ENCODE assay signal across 23 cellular contexts in the genomic region with DNA sequence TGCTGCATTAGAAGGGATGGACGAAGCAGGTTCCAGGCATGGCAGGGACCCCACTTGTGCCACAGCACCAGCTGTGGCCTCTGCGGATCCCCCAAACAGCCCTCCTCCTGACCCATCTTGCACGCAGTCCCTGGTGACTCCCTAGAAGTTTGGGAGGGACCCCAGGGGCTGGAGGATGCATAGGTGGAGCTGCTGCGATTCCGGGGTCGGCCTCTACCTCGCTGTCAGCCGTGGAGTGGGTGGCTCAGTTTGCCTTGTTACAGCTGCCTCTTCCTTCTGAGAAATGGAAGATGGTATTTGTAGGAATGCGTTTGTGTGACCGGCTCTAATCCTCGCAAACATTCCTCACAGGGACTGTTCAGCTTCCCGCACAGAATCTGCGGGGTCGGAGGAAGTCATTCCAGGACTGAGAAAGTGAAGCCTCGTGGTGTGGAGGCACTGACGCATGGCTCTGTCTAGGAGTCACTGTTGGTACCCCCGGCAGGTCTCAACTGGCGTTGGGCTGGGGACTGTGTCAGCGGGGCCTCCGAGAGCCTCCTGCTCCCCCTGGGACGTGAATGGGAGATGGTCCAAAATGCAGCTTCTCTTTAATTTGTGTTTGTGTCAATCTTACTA. TPM values are rescaled to one million over a fixed set of nuclear protein-coding genes. Genes with fewer than 3 reads are reported as not detected.
DNase-seq lines count a peak whose midpoint lies in the region; ATAC-seq, FAIRE-seq and TF ChIP-seq lines count a peak whose summit lies in the region.
"Had no signal": no experiment of that assay in that cellular context is flagged by ENCODE, and none has a peak within 500 bp of the region (broad histone marks: within the 10 kb centered on the region; RNA-seq: fewer than 3 reads in every experiment).

No MANE protein-coding gene starts in this region.

- no peak overlapping the region for H3K4me3 Mint-ChIP-seq in GM23338
- H3K4me3 Mint-ChIP-seq: activated naive CD8-positive, alpha-beta T cell treated with anti-CD3 and anti-CD28 coated beads, Interleukin-2, amount 50 U/mL, for 24 hours; CD4-positive, alpha-beta T cell had no signal

- TF ChIP-seq CTCF in GM23338 (conservative IDR thresholded peaks at IDR 0.05; ENCODE audit: low read depth in 2 of 2) (no peak), lower lobe of right lung (IDR thresholded peaks at IDR 0.05) (no peak), psoas muscle (IDR thresholded peaks at IDR 0.05) (no peak)

- H3K9me3 ChIP-seq in lower lobe of right lung (no peaks in the 10 kb centered on the region), psoas muscle (no peaks in the 10 kb centered on the region)
- H3K9me3 ChIP-seq: heart left ventricle, Peyer's patch, testis had no signal

- H3K4me2 ChIP-seq in GM23338, result no peak overlapping the region

- TF ChIP-seq POLR2A in GM12892 (IDR thresholded peaks at IDR 0.05; ENCODE audit: low read depth, low read length), result no peak

- no peaks in the 10 kb centered on the region for H4K20me1 ChIP-seq in GM23338 (replicated peaks; ENCODE audit: insufficient read depth)

- no peaks in the 10 kb centered on the region for H3K36me3 ChIP-seq in GM23338 (ENCODE audit: insufficient read depth)
- peaks cover 10% of the 10 kb centered on the region for H3K36me3 ChIP-seq in lower lobe of right lung
- no peaks in the 10 kb centered on the region for H3K36me3 ChIP-seq in psoas muscle (ENCODE audit: insufficient read depth in 1 of 2, low read depth in 1 of 2)
- H3K36me3 ChIP-seq: cardiac muscle cell, Peyer's patch had no signal

- H3K4me3 ChIP-seq in GM23338, result no peak overlapping the region
- no peak overlapping the region for H3K4me3 ChIP-seq in lower lobe of right lung
- H3K4me3 ChIP-seq in psoas muscle, result no peak overlapping the region
- H3K4me3 ChIP-seq: cardiac muscle cell, heart left ventricle, lung, Peyer's patch, testis had no signal

- intact Hi-C loops in lower lobe of right lung (cut with DNase I), result no loop called here
- intact Hi-C loops in psoas muscle (cut with DNase I), result no loop called here

- H3K27me3 Mint-ChIP-seq in GM23338 (ENCODE audit: insufficient read depth, low read depth, poor library complexity), result peaks cover 21% of the 10 kb centered on the region
- H3K27me3 Mint-ChIP-seq: activated naive CD8-positive, alpha-beta T cell treated with anti-CD3 and anti-CD28 coated beads, Interleukin-2, amount 50 U/mL, for 24 hours; CD4-positive, alpha-beta T cell had no signal

- ATAC-seq in GM23338 (no peak), lower lobe of right lung (no peak), psoas muscle (no peak)
- ATAC-seq: activated naive CD8-positive, alpha-beta T cell treated with anti-CD3 and anti-CD28 coated beads, Interleukin-2, amount 50 U/mL, for 24 hours; heart left ventricle; HepG2; SK-N-SH treated with all-trans-retinoic acid at 6 μM for 48 hours had no signal

- H3K36me3 Mint-ChIP-seq in GM23338 (ENCODE audit: low read depth), result no peaks in the 10 kb centered on the region; the same call in 2 of the 3 replicates

- H3K9me2 ChIP-seq in GM23338 (ENCODE audit: insufficient read depth), result no peaks in the 10 kb centered on the region

- WGBS in psoas muscle, 3 donors, result 77 to 82% (median 78%) methylated on average over 21 of the region's 21 CpGs

- 0 out of 2 replicates have a peak overlapping the region, but pooled peaks have one; percentile 2 for H3K27ac ChIP-seq in GM23338 (ENCODE audit: low read depth)
- peak overlapping the region; percentile 64 for H3K27ac ChIP-seq in caudate nucleus (ENCODE audit: low read depth, low read length)
- H3K27ac ChIP-seq in lower lobe of right lung, result peak overlapping the region; percentile 78
- peak overlapping the region; percentile 76 for H3K27ac ChIP-seq in psoas muscle

- 0 out of 2 replicates have a peak, but pooled peaks cover 3% of the 10 kb centered on the region for H3F3A ChIP-seq in GM23338 (replicated peaks; ENCODE audit: low read depth)

- H3K4me1 ChIP-seq in GM23338 (ENCODE audit: insufficient read depth), result peaks cover 19% of the 10 kb centered on the region
- peaks cover 73% of the 10 kb centered on the region for H3K4me1 ChIP-seq in lower lobe of right lung
- peaks cover 48% of the 10 kb centered on the region for H3K4me1 ChIP-seq in psoas muscle

- H3K27ac Mint-ChIP-seq in GM23338, result no peak overlapping the region; the same call in 1 of the 2 replicates
- H3K27ac Mint-ChIP-seq: activated naive CD8-positive, alpha-beta T cell treated with anti-CD3 and anti-CD28 coated beads, Interleukin-2, amount 50 U/mL, for 24 hours; activated T-helper 2 cell treated with anti-CD3 and anti-CD28 coated beads, Interferon-gamma antibody, Interleukin-2, Interleukin-4, amounts not matched to agents 10 μg/mL and 5 μg/mL and 100 μg/mL, durations not matched to agents 14 hours and 24 hours and 36 hours; CD4-positive, alpha-beta T cell had no signal

- no peaks in the 10 kb centered on the region for H3K9me3 Mint-ChIP-seq in GM23338
- H3K9me3 Mint-ChIP-seq: activated naive CD8-positive, alpha-beta T cell treated with anti-CD3 and anti-CD28 coated beads, Interleukin-2, amount 50 U/mL, for 24 hours; activated T-helper 2 cell treated with anti-CD3 and anti-CD28 coated beads, Interferon-gamma antibody, Interleukin-2, Interleukin-4, amounts not matched to agents 10 μg/mL and 5 μg/mL and 100 μg/mL, durations not matched to agents 14 hours and 24 hours and 36 hours; CD4-positive, alpha-beta T cell had no signal

- H3K4me1 Mint-ChIP-seq in GM23338, result peaks cover 49% of the 10 kb centered on the region

- DNase-seq in GM23338 (ENCODE audit: low spot score) (no peak), caudate nucleus (lab: John Stamatoyannopoulos, UW) (peak in 1 of 61 donors; percentile 32), lower lobe of right lung (no peak), psoas muscle (no peak), NCI-H510A (lab: John Stamatoyannopoulos, UW) (no peak), cortex of kidney (lab: John Stamatoyannopoulos, UW) (no peak), GM12892 (ENCODE audit: insufficient read length) (no peak)
- no peak for DNase-seq in activated CD4-positive, CD25-positive, alpha-beta regulatory T cell treated with anti-CD3 and anti-CD28 coated beads, Interleukin-2, amount 50 U/mL, for 72 hours
- DNase-seq: activated naive CD8-positive, alpha-beta T cell treated with anti-CD3 and anti-CD28 coated beads, Interleukin-2, amount 50 U/mL, for 24 hours; CD4-positive, alpha-beta T cell; DMS53; effector CD8-positive, alpha-beta T cell; NCI-H1417 treated with DMSO at 0.1 percent for 48 hours; Peyer's patch; T1000; testis had no signal

- no peaks in the 10 kb centered on the region for H3K79me2 ChIP-seq in GM23338 (replicated peaks; ENCODE audit: insufficient read depth)

- FAIRE-seq in GM12892 (lab: Jason Lieb, UNC), result no peak
- FAIRE-seq: HepG2, islet of Langerhans had no signal

- H2AFZ ChIP-seq in GM23338, result no peak overlapping the region

- H3K27me3 ChIP-seq in GM23338 (ENCODE audit: insufficient read depth), result no peaks in the 10 kb centered on the region
- H3K27me3 ChIP-seq in lower lobe of right lung (ENCODE audit: low read depth), result no peaks in the 10 kb centered on the region
- H3K27me3 ChIP-seq in psoas muscle (ENCODE audit: insufficient read depth in 3 of 3, low read length in 2 of 3), result no peaks in the 10 kb centered on the region
- H3K27me3 ChIP-seq: cardiac muscle cell, heart left ventricle, Peyer's patch, testis had no signal

TF ChIP-seq in GM23338, 12 proteins besides CTCF, POLR2A, EP300 and RAD21 (continues in another document):
- TF ChIP-seq REST (IDR thresholded peaks at IDR 0.05; ENCODE audit: unreplicated experiment) (no peak), NANOG (IDR thresholded peaks at IDR 0.05; ENCODE audit: borderline replicate concordance) (no peak), ZNF331 (CRISPR knock-in tag; IDR thresholded peaks at IDR 0.05; ENCODE audit: low read depth) (no peak)

RNA-seq across cellular contexts. Expression of gene PWWP2B, which starts 17.5 kb away (rescaled TPM):
- 8.6 and 12.8 TPM in 2 replicates for total RNA-seq in GM23338 (2014; rRNA removed; shearing (Covaris generic))
- polyA plus RNA-seq in GM23338 (2016; fragmentation: Nextera tagmentation; extraction: Ambion mirVana) (2.2 and 2.3 TPM in 2 replicates), psoas muscle (10 to 100 TPM; 18.6 to 35.2 (median 23.4) TPM)
- total RNA-seq in lower lobe of right lung (25.2 TPM), psoas muscle (10 to 100 TPM; 14.5 to 25.0 (median 21.9) TPM)
- not detected for polyA plus RNA-seq in GM12892 (2012; ENCODE audit: missing spikeins)

Comparison
In these comparisons a context has a peak if more than half of its experiments do, and no peak if none do; other contexts are left out.
1. H3K27ac ChIP-seq: peak in every context shown above with its lines; median percentile 78 in lower lobe of right lung; 76 in psoas muscle; 64 in caudate nucleus; 2 in GM23338.